ENCODE assay signal across 16 cellular contexts in genomic region chr2:120670371-120670770, GRCh38.
DNase-seq lines count a peak whose midpoint lies in the region; ATAC-seq and TF ChIP-seq lines count a peak whose summit lies in the region.
"Had no signal": no experiment of that assay in that cellular context is flagged by ENCODE, and none has a peak within 500 bp of the region (broad histone marks: within the 10 kb centered on the region; RNA-seq: fewer than 3 reads in every experiment).

No MANE protein-coding gene starts in this region.

- no peak overlapping the region for H2AFZ ChIP-seq in PC-9

- no peaks in the 10 kb centered on the region for H3K9me2 ChIP-seq in PC-9 (ENCODE audit: insufficient read depth)

- no TSS peak for BruUV-seq in PC-9 (replicated peaks; lab: Mats Ljungman, UMichigan)

- peaks cover 4% of the 10 kb centered on the region for H3K4me1 Mint-ChIP-seq in glutamatergic neuron (ENCODE audit: low read depth, unreplicated experiment)
- no peaks in the 10 kb centered on the region for H3K4me1 Mint-ChIP-seq in CD8-positive, alpha-beta T cell (ENCODE audit: low read depth)
- no peaks in the 10 kb centered on the region for H3K4me1 Mint-ChIP-seq in CD4-positive, alpha-beta T cell (ENCODE audit: low read depth)

- H3K27me3 ChIP-seq in PC-9 (ENCODE audit: insufficient read depth, low read depth): no peaks in the 10 kb centered on the region
- no peaks in the 10 kb centered on the region for H3K27me3 ChIP-seq in CD8-positive, alpha-beta T cell (ENCODE audit: insufficient read depth, low read length)
- H3K27me3 ChIP-seq in CD4-positive, alpha-beta T cell (ENCODE audit: control insufficient read depth, insufficient read depth, low read length): peaks cover 17% of the 10 kb centered on the region
- H3K27me3 ChIP-seq: SJCRH30 had no signal

- no peak overlapping the region for H3K27ac ChIP-seq in PC-9
- H3K27ac ChIP-seq in CD8-positive, alpha-beta T cell (ENCODE audit: low read depth, low read length): no peak overlapping the region
- H3K27ac ChIP-seq in CD4-positive, alpha-beta T cell (ENCODE audit: low read depth, low read length): no peak overlapping the region
- H3K27ac ChIP-seq: RWPE1, SJCRH30 had no signal

- POLR2A ChIA-PET in PC-9 (lab: Charles Lee; ENCODE audit: unreplicated experiment): interaction anchor here (0.5 to 0.6 kb wide), 3 partner anchors 15 to 241 kb away, joined by 7 to 23 read pairs (median 9); no protein-coding TSS in a partner anchor
- POLR2A ChIA-PET in CD8-positive, alpha-beta T cell (lab: Charles Lee): no interaction called here
- POLR2A ChIA-PET in CD4-positive, alpha-beta T cell (lab: Charles Lee): no interaction called here

- ATAC-seq in CD8-positive, alpha-beta T cell: no peak
- ATAC-seq in CD4-positive, alpha-beta T cell (ENCODE audit: poor library complexity): no peak
- ATAC-seq in GM18520 (IDR thresholded peaks at IDR 0.05; ENCODE audit: unreplicated experiment): no peak

- peak overlapping the region; percentile 72 for H3K4me2 ChIP-seq in PC-9

- peaks cover 14% of the 10 kb centered on the region for H3K27me3 Mint-ChIP-seq in glutamatergic neuron (ENCODE audit: unreplicated experiment)
- peaks cover 21% of the 10 kb centered on the region for H3K27me3 Mint-ChIP-seq in CD8-positive, alpha-beta T cell (ENCODE audit: low read depth)
- peaks cover 40% of the 10 kb centered on the region for H3K27me3 Mint-ChIP-seq in CD4-positive, alpha-beta T cell

- DNase-seq in activated CD8-positive, alpha-beta memory T cell treated with anti-CD3 and anti-CD28 coated beads for 24 hours: peak; percentile 37
- DNase-seq in activated CD8-positive, alpha-beta memory T cell treated with anti-CD3 and anti-CD28 coated beads, Interleukin-2, amount 50 U/mL, for 4 hours: no peak
- DNase-seq in PC-9 (no peak), glutamatergic neuron (no peak)
- DNase-seq in CD8-positive, alpha-beta T cell: no peak
- no peak for DNase-seq in CD4-positive, alpha-beta T cell
- DNase-seq: C1 segment of cervical spinal cord, H7, NCI-H1417 treated with DMSO at 0.1 percent for 48 hours, NCI-H1930, NCI-H526 treated with DMSO at 0.1 percent for 48 hours, OCI-M1, SJCRH30 had no signal

- H4K20me1 ChIP-seq in PC-9 (ENCODE audit: insufficient read depth): no peaks in the 10 kb centered on the region

- H3F3A ChIP-seq in PC-9 (ENCODE audit: insufficient read depth, low read depth): peaks cover 26% of the 10 kb centered on the region

- peaks cover 25% of the 10 kb centered on the region for H3K36me3 Mint-ChIP-seq in glutamatergic neuron (ENCODE audit: unreplicated experiment)
- no peaks in the 10 kb centered on the region for H3K36me3 Mint-ChIP-seq in CD8-positive, alpha-beta T cell
- no peaks in the 10 kb centered on the region for H3K36me3 Mint-ChIP-seq in CD4-positive, alpha-beta T cell (ENCODE audit: low read depth)

- intact Hi-C loops in PC-9 (cut with micrococcal nuclease; ENCODE audit: unreplicated experiment): no loop called here
- intact Hi-C loops in CD8-positive, alpha-beta T cell (cut with DNase I, micrococcal nuclease): no loop called here
- intact Hi-C loops in CD4-positive, alpha-beta T cell (cut with DNase I, micrococcal nuclease): no loop called here

- H3K9me3 ChIP-seq in PC-9 (ENCODE audit: insufficient read depth, low read depth): peaks cover 17% of the 10 kb centered on the region
- H3K9me3 ChIP-seq in CD8-positive, alpha-beta T cell (ENCODE audit: low read length): no peaks in the 10 kb centered on the region
- H3K9me3 ChIP-seq in CD4-positive, alpha-beta T cell (ENCODE audit: control insufficient read depth, low read length): peaks cover 11% of the 10 kb centered on the region

- TF ChIP-seq CTCF in PC-9 (conservative IDR thresholded peaks at IDR 0.05): no peak
- no peak for TF ChIP-seq CTCF in glutamatergic neuron (IDR thresholded peaks at IDR 0.05; ENCODE audit: partially characterized antibody, unreplicated experiment)
- no peak for TF ChIP-seq CTCF in CD8-positive, alpha-beta T cell (IDR thresholded peaks at IDR 0.05)
- TF ChIP-seq CTCF in CD4-positive, alpha-beta T cell (IDR thresholded peaks at IDR 0.05): no peak

- no peaks in the 10 kb centered on the region for H3K36me3 ChIP-seq in PC-9 (ENCODE audit: low read depth)
- H3K36me3 ChIP-seq in CD8-positive, alpha-beta T cell (ENCODE audit: insufficient read depth, low read length): no peaks in the 10 kb centered on the region
- H3K36me3 ChIP-seq: SJCRH30 had no signal

- H3K4me3 ChIP-seq in PC-9: peak overlapping the region; percentile 27; the same call in 1 of the 2 replicates
- H3K4me3 ChIP-seq in CD8-positive, alpha-beta T cell (ENCODE audit: low read depth, low read length): no peak overlapping the region
- H3K4me3 ChIP-seq: SJCRH30 had no signal

- peak overlapping the region; percentile 84 for H3K27ac Mint-ChIP-seq in glutamatergic neuron (ENCODE audit: unreplicated experiment)
- H3K27ac Mint-ChIP-seq in CD8-positive, alpha-beta T cell: no peak overlapping the region
- no peak overlapping the region for H3K27ac Mint-ChIP-seq in CD4-positive, alpha-beta T cell
- H3K27ac Mint-ChIP-seq: IgD-negative memory B cell had no signal

- no peak overlapping the region for H3K4me3 Mint-ChIP-seq in glutamatergic neuron (ENCODE audit: unreplicated experiment)
- no peak overlapping the region for H3K4me3 Mint-ChIP-seq in CD8-positive, alpha-beta T cell
- no peak overlapping the region for H3K4me3 Mint-ChIP-seq in CD4-positive, alpha-beta T cell
- H3K4me3 Mint-ChIP-seq: IgD-negative memory B cell had no signal

- H3K4me1 ChIP-seq in PC-9 (replicated peaks; ENCODE audit: insufficient read depth): peaks cover 28% of the 10 kb centered on the region
- H3K4me1 ChIP-seq in CD8-positive, alpha-beta T cell (ENCODE audit: insufficient read depth, low read length): no peaks in the 10 kb centered on the region

- H3K79me2 ChIP-seq in PC-9 (ENCODE audit: low read depth): no peaks in the 10 kb centered on the region

- peaks cover 17% of the 10 kb centered on the region for H3K9me3 Mint-ChIP-seq in glutamatergic neuron (ENCODE audit: unreplicated experiment)
- H3K9me3 Mint-ChIP-seq in CD8-positive, alpha-beta T cell: peaks cover 14% of the 10 kb centered on the region
- H3K9me3 Mint-ChIP-seq in CD4-positive, alpha-beta T cell: peaks cover 10% of the 10 kb centered on the region

- CTCF ChIA-PET in PC-9 (lab: Charles Lee): interaction anchor here (0.7 to 1.1 kb wide), 2 partner anchors 39 to 117 kb away, joined by 3 read pairs; no protein-coding TSS in a partner anchor
- CTCF ChIA-PET in CD8-positive, alpha-beta T cell (lab: Charles Lee): interaction anchor here (3.3 kb wide), 1 partner anchor 10 kb away, joined by 16 read pairs; no protein-coding TSS in a partner anchor
- CTCF ChIA-PET in CD4-positive, alpha-beta T cell (lab: Charles Lee): no interaction called here
